Comparison of ENCODE assay signal across 15 cellular contexts in the genomic region with DNA sequence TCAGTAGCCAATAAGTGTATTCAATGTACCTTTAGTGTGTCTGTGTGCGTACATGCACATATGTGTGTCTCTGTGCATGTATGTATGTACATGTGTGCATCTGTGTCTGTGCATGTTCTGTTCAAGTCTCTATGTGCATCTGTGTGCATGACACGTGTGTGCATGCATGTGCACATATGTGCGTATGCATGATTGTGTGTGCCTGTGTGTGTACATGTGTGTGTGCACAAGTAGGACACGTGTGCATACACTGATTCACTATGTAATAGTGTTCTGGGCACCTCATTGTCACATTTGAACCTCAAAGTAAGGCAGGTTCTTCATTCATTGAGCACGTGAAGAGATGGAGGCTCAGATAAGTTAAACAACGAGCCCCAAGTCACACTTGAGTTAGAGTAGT.
DNase-seq lines count a peak whose midpoint lies in the region; FAIRE-seq and TF ChIP-seq lines count a peak whose summit lies in the region.
"Had no signal": no experiment of that assay in that cellular context is flagged by ENCODE, and none has a peak within 500 bp of the region (broad histone marks: within the 10 kb centered on the region; RNA-seq: fewer than 3 reads in every experiment).

No MANE protein-coding gene starts in this region.

- no peak overlapping the region for H3K4me3 ChIP-seq in colonic mucosa
- no peak overlapping the region for H3K4me3 ChIP-seq in Caco-2 (ENCODE audit: low read depth, low read length)
- H3K4me3 ChIP-seq: A549 had no signal

- H3K9me3 ChIP-seq in colonic mucosa, result no peaks in the 10 kb centered on the region
- H3K9me3 ChIP-seq in Caco-2, result no peaks in the 10 kb centered on the region
- H3K9me3 ChIP-seq: A549 had no signal

- H3K9me3 Mint-ChIP-seq in Caco-2 (ENCODE audit: unreplicated experiment), result no peaks in the 10 kb centered on the region
- H3K9me3 Mint-ChIP-seq: CD8-positive, alpha-beta T cell had no signal

- CTCF ChIA-PET in Caco-2 (lab: Charles Lee), result no interaction called here

- no TSS peak for BruUV-seq in Caco-2 (replicated peaks; lab: Mats Ljungman, UMichigan)

- H3K36me3 Mint-ChIP-seq in Caco-2 (ENCODE audit: insufficient read depth, unreplicated experiment), result no peaks in the 10 kb centered on the region
- H3K36me3 Mint-ChIP-seq: CD14-positive monocyte; CD8-positive, alpha-beta T cell had no signal

- POLR2A ChIA-PET in Caco-2 (lab: Charles Lee), result no interaction called here

- no peak overlapping the region for H3K4me3 Mint-ChIP-seq in Caco-2 (ENCODE audit: unreplicated experiment)
- H3K4me3 Mint-ChIP-seq: CD14-positive monocyte; CD8-positive, alpha-beta T cell had no signal

- H3K27ac Mint-ChIP-seq in Caco-2 (ENCODE audit: unreplicated experiment), result no peak overlapping the region
- H3K27ac Mint-ChIP-seq: CD14-positive monocyte; CD8-positive, alpha-beta T cell had no signal

- H3K4me1 Mint-ChIP-seq in Caco-2 (ENCODE audit: low read depth, unreplicated experiment), result no peaks in the 10 kb centered on the region

- DNase-seq in HTR-8/SVneo (ENCODE audit: insufficient read length, low spot score) (no peak), colonic mucosa (peak; percentile 4), mesenteric fat pad (ENCODE audit: low spot score) (peak; percentile 14), T-helper 9 cell (no peak), NCI-H524 treated with DMSO at 0.1 percent for 48 hours (lab: John Stamatoyannopoulos, UW) (no peak), Caco-2 (no peak)
- DNase-seq: COR-L47, DND-41, GDM1, IMR-90 had no signal

- no peaks in the 10 kb centered on the region for H3K4me1 ChIP-seq in colonic mucosa
- no peaks in the 10 kb centered on the region for H3K4me1 ChIP-seq in Caco-2
- H3K4me1 ChIP-seq: A549 had no signal

- H3K27ac ChIP-seq in colonic mucosa, result no peak overlapping the region
- H3K27ac ChIP-seq: A549, HL-60 had no signal

- peak; percentile 95 for FAIRE-seq in HTR-8/SVneo (lab: Jason Lieb, UNC)
- FAIRE-seq: A549, H54 had no signal

- H3K27me3 ChIP-seq in colonic mucosa (no peaks in the 10 kb centered on the region), Caco-2 (replicated peaks; ENCODE audit: control insufficient read depth, insufficient read depth, low read length) (no peaks in the 10 kb centered on the region)

- intact Hi-C loops in colonic mucosa (cut with DNase I), result no loop called here
- intact Hi-C loops in Caco-2 (cut with micrococcal nuclease; ENCODE audit: unreplicated experiment), result no loop called here

- H3K36me3 ChIP-seq in colonic mucosa (no peaks in the 10 kb centered on the region), Caco-2 (ENCODE audit: control insufficient read depth, insufficient read depth, low read length) (no peaks in the 10 kb centered on the region)

- H3K9ac ChIP-seq in colonic mucosa (ENCODE audit: low read depth in 2 of 2, low read length in 2 of 2), result no peak overlapping the region

- TF ChIP-seq CTCF in colonic mucosa (IDR thresholded peaks at IDR 0.05) (no peak), Caco-2 (IDR thresholded peaks at IDR 0.05; ENCODE audit: insufficient read depth in 1 of 2, low read depth in 1 of 2, low read length in 1 of 2, severe bottlenecking in 1 of 2, unreplicated experiment in 1 of 2) (no peak)

- no peaks in the 10 kb centered on the region for H3K27me3 Mint-ChIP-seq in Caco-2 (ENCODE audit: insufficient read depth, unreplicated experiment)

Comparison
In these comparisons a context has a peak if more than half of its experiments do, and no peak if none do; other contexts are left out.
1. DNase-seq: peak in colonic mucosa (single experiment) and mesenteric fat pad (single experiment); none in HTR-8/SVneo (single experiment), T-helper 9 cell (single experiment), NCI-H524 treated with DMSO at 0.1 percent for 48 hours (single experiment) and Caco-2 (0 of 2).